Comparison of ENCODE assay signal across 8 cellular contexts in genomic region chr7:144391823-144392255, GRCh38. TPM values are rescaled to one million over a fixed set of nuclear protein-coding genes. Genes with fewer than 3 reads are reported as not detected.
DNase-seq lines count a peak whose midpoint lies in the region; ATAC-seq, FAIRE-seq and TF ChIP-seq lines count a peak whose summit lies in the region.

No MANE protein-coding gene starts in this region.

- peak; percentile 40 to 62 (median 60) for DNase-seq in CD4-positive, alpha-beta memory T cell
- DNase-seq in NCI-H345 treated with DMSO at 0.1 percent for 48 hours (lab: John Stamatoyannopoulos, UW; ENCODE audit: unreplicated experiment) = peak; percentile 30
- DNase-seq in astrocyte (ENCODE audit: low read depth) = peak; percentile 27
- peak; percentile 67 for DNase-seq in hepatocyte (ENCODE audit: low spot score)
- DNase-seq in small intestine = peak; percentile 48

- no peaks in the 10 kb centered on the region for H3K4me1 ChIP-seq in CD4-positive, alpha-beta memory T cell (ENCODE audit: insufficient read depth, low read length)
- H3K4me1 ChIP-seq in astrocyte (ENCODE audit: insufficient read depth, low read length) = peaks cover 8% of the 10 kb centered on the region
- H3K4me1 ChIP-seq in hepatocyte (ENCODE audit: insufficient read depth) = peaks cover 10% of the 10 kb centered on the region
- no peaks in the 10 kb centered on the region for H3K4me1 ChIP-seq in small intestine (ENCODE audit: control insufficient read depth in 2 of 2, insufficient read depth in 1 of 2, low read depth in 1 of 2, low read length in 1 of 2)

- no peaks in the 10 kb centered on the region for H3K9me2 ChIP-seq in hepatocyte (replicated peaks; ENCODE audit: insufficient read depth)

- H3K4me3 Mint-ChIP-seq in CD4-positive, alpha-beta memory T cell = peak overlapping the region in 7 of 8 donors; percentile 26 to 82 (median 61)
- H3K4me3 Mint-ChIP-seq in astrocyte (ENCODE audit: unreplicated experiment) = no peak overlapping the region

- peaks cover 3 to 6% (median 5%) of the 10 kb centered on the region in 4 donors for H3K4me1 Mint-ChIP-seq in CD4-positive, alpha-beta memory T cell
- peaks cover 20% of the 10 kb centered on the region for H3K4me1 Mint-ChIP-seq in astrocyte (ENCODE audit: low read depth, unreplicated experiment)

- WGBS in hepatocyte (ENCODE audit: low lambda C conversion rate, missing lambda C conversion rate) = 25% methylated on average over 8 of the region's 8 CpGs
- 3 to 7% (median 6%) methylated on average over 8 of the region's 8 CpGs for WGBS in small intestine, 3 donors

- peaks cover 0 to 2% of the 10 kb centered on the region in 2 donors for H3K27me3 Mint-ChIP-seq in CD4-positive, alpha-beta memory T cell
- peaks cover 4% of the 10 kb centered on the region for H3K27me3 Mint-ChIP-seq in astrocyte (ENCODE audit: low read depth, unreplicated experiment)

- no peaks in the 10 kb centered on the region for H3K36me3 Mint-ChIP-seq in CD4-positive, alpha-beta memory T cell
- H3K36me3 Mint-ChIP-seq in astrocyte (ENCODE audit: low read depth, unreplicated experiment) = no peaks in the 10 kb centered on the region

- TF ChIP-seq CTCF in astrocyte (IDR thresholded peaks at IDR 0.05; ENCODE audit: insufficient read depth, low read depth, low read length) (peak; percentile 71), hepatocyte (IDR thresholded peaks at IDR 0.05; ENCODE audit: poor library complexity) (peak; percentile 82)

- ATAC-seq in GM18511 (IDR thresholded peaks at IDR 0.05; ENCODE audit: unreplicated experiment) (peak; percentile 88), HG03060 (IDR thresholded peaks at IDR 0.05; ENCODE audit: low read depth, unreplicated experiment) (peak; percentile 56), HG03521 (IDR thresholded peaks at IDR 0.05; ENCODE audit: unreplicated experiment) (no peak)

- no peaks in the 10 kb centered on the region for H3K27me3 ChIP-seq in CD4-positive, alpha-beta memory T cell (ENCODE audit: insufficient read depth, low read length)
- no peaks in the 10 kb centered on the region for H3K27me3 ChIP-seq in astrocyte (ENCODE audit: insufficient read depth, low read length)
- H3K27me3 ChIP-seq in hepatocyte = no peaks in the 10 kb centered on the region
- H3K27me3 ChIP-seq in small intestine (ENCODE audit: control insufficient read depth in 2 of 2, insufficient read depth in 2 of 2, low read length in 2 of 2) = no peaks in the 10 kb centered on the region

- H3K9ac ChIP-seq in astrocyte (ENCODE audit: low read length) = peak overlapping the region; percentile 61

- H3K27ac Mint-ChIP-seq in CD4-positive, alpha-beta memory T cell = peak overlapping the region in 4 of 7 donors; percentile 1 to 84 (median 18)
- H3K27ac Mint-ChIP-seq in astrocyte (ENCODE audit: unreplicated experiment) = no peak overlapping the region

- CTCF ChIA-PET in CD4-positive, alpha-beta memory T cell (lab: Charles Lee; ENCODE audit: partially characterized antibody) = interaction anchor here (1.1 to 2.9 kb wide), 9 partner anchors 9 to 655 kb away, joined by 4 to 27 read pairs (median 5); no protein-coding TSS in a partner anchor

- H3K27ac ChIP-seq in CD4-positive, alpha-beta memory T cell (ENCODE audit: low read depth, low read length) = no peak overlapping the region
- H3K27ac ChIP-seq in astrocyte (ENCODE audit: low read depth, low read length) = no peak overlapping the region
- no peak overlapping the region for H3K27ac ChIP-seq in hepatocyte
- no peak overlapping the region for H3K27ac ChIP-seq in small intestine (ENCODE audit: low read depth in 1 of 2, low read length in 1 of 2)

- intact Hi-C loops in CD4-positive, alpha-beta memory T cell (cut with micrococcal nuclease) = no loop called here

- no peaks in the 10 kb centered on the region for H3K9me3 Mint-ChIP-seq in CD4-positive, alpha-beta memory T cell
- H3K9me3 Mint-ChIP-seq in astrocyte (ENCODE audit: unreplicated experiment) = no peaks in the 10 kb centered on the region

- peak overlapping the region; percentile 75 for H3K4me2 ChIP-seq in astrocyte (ENCODE audit: low read length)
- peak overlapping the region; percentile 58 for H3K4me2 ChIP-seq in hepatocyte

- H3K79me2 ChIP-seq in astrocyte (ENCODE audit: insufficient read depth, low read length) (no peaks in the 10 kb centered on the region), hepatocyte (no peaks in the 10 kb centered on the region)

- H4K20me1 ChIP-seq in astrocyte (ENCODE audit: insufficient read depth, low read length) (no peaks in the 10 kb centered on the region), hepatocyte (ENCODE audit: insufficient read depth, poor library complexity, severe bottlenecking) (no peaks in the 10 kb centered on the region)

- POLR2A ChIA-PET in CD4-positive, alpha-beta memory T cell (lab: Charles Lee; ENCODE audit: partially characterized antibody) = no interaction called here

- no peaks in the 10 kb centered on the region for H3K36me3 ChIP-seq in CD4-positive, alpha-beta memory T cell (ENCODE audit: insufficient read depth, low read length)
- H3K36me3 ChIP-seq in astrocyte (ENCODE audit: insufficient read depth, low read length) (no peaks in the 10 kb centered on the region), hepatocyte (replicated peaks; ENCODE audit: insufficient read depth, low read depth) (no peaks in the 10 kb centered on the region), small intestine (ENCODE audit: control insufficient read depth in 2 of 2, insufficient read depth in 2 of 2, low read length in 2 of 2) (no peaks in the 10 kb centered on the region)

- H2AFZ ChIP-seq in astrocyte (ENCODE audit: low read depth, low read length) = peak overlapping the region; percentile 80
- H2AFZ ChIP-seq in hepatocyte = peak overlapping the region; percentile 36

- no peak for FAIRE-seq in astrocyte (lab: Jason Lieb, UNC)
- no peak for FAIRE-seq in small intestine (lab: Jason Lieb, UNC)

- no peak overlapping the region for H3K4me3 ChIP-seq in CD4-positive, alpha-beta memory T cell (ENCODE audit: low read length in 2 of 2)
- H3K4me3 ChIP-seq in astrocyte (ENCODE audit: insufficient read depth, low read depth, low read length) = peak overlapping the region; percentile 20
- no peak overlapping the region for H3K4me3 ChIP-seq in hepatocyte
- H3K4me3 ChIP-seq in small intestine (ENCODE audit: low read depth in 1 of 2, low read length in 2 of 2) = no peak overlapping the region

- no peaks in the 10 kb centered on the region for H3K9me3 ChIP-seq in CD4-positive, alpha-beta memory T cell (ENCODE audit: control insufficient read depth in 1 of 2, low read length in 2 of 2)
- H3K9me3 ChIP-seq in astrocyte (ENCODE audit: insufficient read depth, low read depth, low read length) (no peaks in the 10 kb centered on the region), hepatocyte (ENCODE audit: low read depth) (no peaks in the 10 kb centered on the region), small intestine (ENCODE audit: control insufficient read depth, low read depth) (no peaks in the 10 kb centered on the region)

RNA-seq across cellular contexts. Expression of gene NOBOX, which starts 11.7 kb away (rescaled TPM):
- total RNA-seq in CD4-positive, alpha-beta memory T cell = not detected
- not detected for polyA plus RNA-seq in CD4-positive, alpha-beta memory T cell
- total RNA-seq in astrocyte (not detected in 2 replicates), hepatocyte (0.07 TPM in 1 of 2 replicates, not detected in the other)
- polyA plus RNA-seq in hepatocyte (0.54 TPM in 1 of 2 replicates, not detected in the other), small intestine (not detected)

RNA-seq across cellular contexts. Expression of gene ARHGEF5, which starts 36.6 kb away (rescaled TPM):
- total RNA-seq in CD4-positive, alpha-beta memory T cell = 10 to 100 TPM in 1 of 2 experiments, 1 to 10 TPM in 1; 9.0 to 12.0 TPM
- polyA plus RNA-seq in CD4-positive, alpha-beta memory T cell = 1 to 10 TPM in 1 of 2 donors, not detected in 1; 3.9 TPM
- total RNA-seq in astrocyte (9.3 and 10.5 TPM in 2 replicates), hepatocyte (16.9 and 24.2 TPM in 2 replicates)
- polyA plus RNA-seq in hepatocyte (22.9 and 23.1 TPM in 2 replicates), small intestine (10 to 100 TPM; 15.6 to 35.8 (median 30.3) TPM)
